30 cellular contexts compared by ENCODE assay signal in the genomic region with DNA sequence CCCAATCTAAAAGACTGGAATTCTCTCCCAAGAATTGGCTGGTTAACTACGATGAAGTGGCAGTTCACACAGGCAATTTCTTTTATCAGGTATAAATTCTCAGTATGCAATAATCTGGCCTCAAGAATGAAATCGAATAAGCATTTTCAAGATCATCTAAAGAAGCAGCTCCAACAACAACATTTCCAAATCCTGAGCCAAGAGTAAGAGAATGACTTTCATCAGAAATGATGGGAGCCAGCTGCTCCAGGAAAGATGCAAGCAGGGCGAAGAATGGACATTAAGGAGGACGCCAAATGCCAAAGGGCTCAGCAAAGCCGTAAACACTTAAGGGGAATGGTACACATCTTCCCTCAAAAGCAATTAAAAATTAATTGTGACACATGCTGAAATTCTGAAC. TPM values are rescaled to one million over a fixed set of nuclear protein-coding genes. Genes with fewer than 3 reads are reported as not detected.
"Had no signal": no experiment of that assay in that cellular context is flagged by ENCODE, and none has a peak within 500 bp of the region (broad histone marks: within the 10 kb centered on the region; RNA-seq: fewer than 3 reads in every experiment).

No MANE protein-coding gene starts in this region.

- H3K27me3 Mint-ChIP-seq: activated CD4-positive, alpha-beta T cell treated with anti-CD3 and anti-CD28 coated beads, Interleukin-2, amount 10 ng/mL, durations not matched to agents 24 days and 14 days; activated CD8-positive, alpha-beta memory T cell treated with anti-CD3 and anti-CD28 coated beads, Interleukin-2, amount 10 ng/mL, durations not matched to agents 7 days and 5 days; activated naive CD4-positive, alpha-beta T cell treated with anti-CD3 and anti-CD28 coated beads, Interleukin-2, amount 10 ng/mL, durations not matched to agents 7 days and 5 days; dendritic cell treated with granulocyte-macrophage colony-stimulating factor and Interleukin-4, amounts not matched to agents 40 ng/mL and 50 ng/mL, for 4 days had no signal

- H3K36me3 Mint-ChIP-seq: activated CD4-positive, alpha-beta memory T cell treated with anti-CD3 and anti-CD28 coated beads for 36 hours; activated CD8-positive, alpha-beta memory T cell treated with anti-CD3 and anti-CD28 coated beads, Interleukin-2, amount 10 ng/mL, durations not matched to agents 7 days and 5 days; activated naive CD4-positive, alpha-beta T cell treated with anti-CD3 and anti-CD28 coated beads, Interleukin-2, amount 10 ng/mL, durations not matched to agents 7 days and 5 days; activated naive CD4-positive, alpha-beta T cell treated with anti-CD3 and anti-CD28 coated beads, Interleukin-2, amount 50 U/mL, for 72 hours; activated naive CD8-positive, alpha-beta T cell treated with anti-CD3 and anti-CD28 coated beads, Interleukin-2, amount 10 ng/mL, durations not matched to agents 7 days and 5 days had no signal

- H3K9me3 Mint-ChIP-seq: activated CD4-positive, alpha-beta memory T cell treated with anti-CD3 and anti-CD28 coated beads for 36 hours; activated CD4-positive, alpha-beta T cell treated with anti-CD3 and anti-CD28 coated beads, Interleukin-2, amount 10 ng/mL, durations not matched to agents 24 days and 14 days; activated naive CD4-positive, alpha-beta T cell treated with anti-CD3 and anti-CD28 coated beads, Interleukin-2, amount 10 ng/mL, durations not matched to agents 7 days and 5 days; activated naive CD8-positive, alpha-beta T cell treated with anti-CD3 and anti-CD28 coated beads, Interleukin-2, amount 10 ng/mL, durations not matched to agents 7 days and 5 days; activated T-helper 1 cell treated with anti-CD3 and anti-CD28 coated beads, Interleukin-12 subunit alpha, Interleukin-12 subunit beta, Interleukin-2, Interleukin-4 antibody, amounts not matched to agents 30 ng/mL and 10 ng/mL and 1 ng/mL, durations not matched to agents 14 hours and 24 hours and 36 hours; activated T-helper 2 cell treated with anti-CD3 and anti-CD28 coated beads, Interferon-gamma antibody, Interleukin-2, Interleukin-4, amounts not matched to agents 10 μg/mL and 5 μg/mL and 100 μg/mL, durations not matched to agents 14 hours and 24 hours and 36 hours; dendritic cell treated with granulocyte-macrophage colony-stimulating factor and Interleukin-4, amounts not matched to agents 40 ng/mL and 50 ng/mL, for 4 days had no signal

- H3K27ac Mint-ChIP-seq: activated CD4-positive, alpha-beta memory T cell treated with anti-CD3 and anti-CD28 coated beads for 36 hours; activated CD4-positive, alpha-beta T cell treated with anti-CD3 and anti-CD28 coated beads for 36 hours; activated CD4-positive, alpha-beta T cell treated with anti-CD3 and anti-CD28 coated beads, Interleukin-2, amount 10 ng/mL, durations not matched to agents 24 days and 14 days; activated CD8-positive, alpha-beta memory T cell treated with anti-CD3 and anti-CD28 coated beads, Interleukin-2, amount 10 ng/mL, durations not matched to agents 7 days and 5 days; activated CD8-positive, alpha-beta T cell treated with anti-CD3 and anti-CD28 coated beads, Interleukin-2, amount 10 ng/mL, durations not matched to agents 7 days and 5 days; activated naive CD4-positive, alpha-beta T cell treated with anti-CD3 and anti-CD28 coated beads, Interleukin-2, amount 10 ng/mL, durations not matched to agents 7 days and 5 days; activated naive CD4-positive, alpha-beta T cell treated with anti-CD3 and anti-CD28 coated beads, Interleukin-2, amount 50 U/mL, for 72 hours; activated naive CD8-positive, alpha-beta T cell treated with anti-CD3 and anti-CD28 coated beads, Interleukin-2, amount 10 ng/mL, durations not matched to agents 7 days and 5 days; activated T-helper 1 cell treated with anti-CD3 and anti-CD28 coated beads, Interleukin-12 subunit alpha, Interleukin-12 subunit beta, Interleukin-2, Interleukin-4 antibody, amounts not matched to agents 30 ng/mL and 10 ng/mL and 1 ng/mL, durations not matched to agents 14 hours and 24 hours and 36 hours; activated T-helper 2 cell treated with anti-CD3 and anti-CD28 coated beads, Interferon-gamma antibody, Interleukin-2, Interleukin-4, amounts not matched to agents 10 μg/mL and 5 μg/mL and 100 μg/mL, durations not matched to agents 14 hours and 24 hours and 36 hours; dendritic cell treated with granulocyte-macrophage colony-stimulating factor and Interleukin-4, amounts not matched to agents 40 ng/mL and 50 ng/mL, for 4 days; endodermal cell had no signal

- DNase-seq: activated CD4-positive, alpha-beta memory T cell treated with anti-CD3 and anti-CD28 coated beads for 36 hours; activated CD4-positive, alpha-beta T cell treated with anti-CD3 and anti-CD28 coated beads for 36 hours; activated CD4-positive, alpha-beta T cell treated with anti-CD3 and anti-CD28 coated beads, Interleukin-2, amount 10 ng/mL, durations not matched to agents 24 days and 14 days; activated CD4-positive, CD25-positive, alpha-beta regulatory T cell; activated CD4-positive, CD25-positive, alpha-beta regulatory T cell treated with anti-CD3 and anti-CD28 coated beads, Interleukin-2, amount 50 U/mL, for 72 hours; activated CD8-positive, alpha-beta memory T cell treated with anti-CD3 and anti-CD28 coated beads, Interleukin-2, amount 10 ng/mL, durations not matched to agents 7 days and 5 days; activated CD8-positive, alpha-beta memory T cell treated with anti-CD3 and anti-CD28 coated beads, Interleukin-2, amount 50 U/mL, for 4 hours; activated CD8-positive, alpha-beta T cell treated with anti-CD3 and anti-CD28 coated beads, Interleukin-2, amount 10 ng/mL, durations not matched to agents 7 days and 5 days; activated effector memory CD4-positive, alpha-beta T cell treated with anti-CD3 and anti-CD28 coated beads, Interleukin-2, amount 50 U/mL, for 16 hours; activated naive CD4-positive, alpha-beta T cell; activated naive CD4-positive, alpha-beta T cell treated with anti-CD3 and anti-CD28 coated beads, Interleukin-2, amount 10 ng/mL, durations not matched to agents 7 days and 5 days; activated naive CD8-positive, alpha-beta T cell treated with anti-CD3 and anti-CD28 coated beads, Interleukin-2, amount 10 ng/mL, durations not matched to agents 7 days and 5 days; activated T-cell treated with anti-CD3 and anti-CD28 coated beads, Interleukin-2, amount 50 U/mL, for 1 hour; activated T-cell treated with anti-CD3 and anti-CD28 coated beads, Interleukin-2, amount 50 U/mL, for 48 hours; brain microvascular endothelial cell; dorsolateral prefrontal cortex; effector memory CD4-positive, alpha-beta T cell; endodermal cell; foreskin melanocyte; T-helper 2 cell had no signal

- H3K4me3 ChIP-seq: ascending aorta, coronary artery, dorsolateral prefrontal cortex, gastroesophageal sphincter had no signal

- H3K4me1 Mint-ChIP-seq: activated CD4-positive, alpha-beta T cell treated with anti-CD3 and anti-CD28 coated beads for 36 hours; activated CD4-positive, alpha-beta T cell treated with anti-CD3 and anti-CD28 coated beads, Interleukin-2, amount 10 ng/mL, durations not matched to agents 24 days and 14 days; activated CD8-positive, alpha-beta memory T cell treated with anti-CD3 and anti-CD28 coated beads, Interleukin-2, amount 10 ng/mL, durations not matched to agents 7 days and 5 days; activated naive CD4-positive, alpha-beta T cell treated with anti-CD3 and anti-CD28 coated beads, Interleukin-2, amount 10 ng/mL, durations not matched to agents 7 days and 5 days; activated naive CD8-positive, alpha-beta T cell treated with anti-CD3 and anti-CD28 coated beads, Interleukin-2, amount 10 ng/mL, durations not matched to agents 7 days and 5 days; central memory CD8-positive, alpha-beta T cell; endodermal cell had no signal

- ATAC-seq: activated CD4-positive, alpha-beta T cell treated with anti-CD3 and anti-CD28 coated beads for 36 hours; activated CD8-positive, alpha-beta memory T cell treated with anti-CD3 and anti-CD28 coated beads, Interleukin-2, amount 10 ng/mL, durations not matched to agents 7 days and 5 days; activated CD8-positive, alpha-beta T cell treated with anti-CD3 and anti-CD28 coated beads, Interleukin-2, amount 10 ng/mL, durations not matched to agents 7 days and 5 days; activated naive CD4-positive, alpha-beta T cell treated with anti-CD3 and anti-CD28 coated beads, Interleukin-2, amount 50 U/mL, for 72 hours; esophagus mucosa; gastroesophageal sphincter had no signal

- H3K4me3 Mint-ChIP-seq: activated CD4-positive, alpha-beta memory T cell treated with anti-CD3 and anti-CD28 coated beads for 36 hours; activated CD4-positive, alpha-beta T cell treated with anti-CD3 and anti-CD28 coated beads for 36 hours; activated CD4-positive, alpha-beta T cell treated with anti-CD3 and anti-CD28 coated beads, Interleukin-2, amount 10 ng/mL, durations not matched to agents 24 days and 14 days; activated CD8-positive, alpha-beta memory T cell treated with anti-CD3 and anti-CD28 coated beads, Interleukin-2, amount 10 ng/mL, durations not matched to agents 7 days and 5 days; activated CD8-positive, alpha-beta T cell treated with anti-CD3 and anti-CD28 coated beads, Interleukin-2, amount 10 ng/mL, durations not matched to agents 7 days and 5 days; activated naive CD4-positive, alpha-beta T cell treated with anti-CD3 and anti-CD28 coated beads, Interleukin-2, amount 10 ng/mL, durations not matched to agents 7 days and 5 days; activated naive CD8-positive, alpha-beta T cell treated with anti-CD3 and anti-CD28 coated beads, Interleukin-2, amount 10 ng/mL, durations not matched to agents 7 days and 5 days; activated T-helper 1 cell treated with anti-CD3 and anti-CD28 coated beads, Interleukin-12 subunit alpha, Interleukin-12 subunit beta, Interleukin-2, Interleukin-4 antibody, amounts not matched to agents 30 ng/mL and 10 ng/mL and 1 ng/mL, durations not matched to agents 14 hours and 24 hours and 36 hours; central memory CD8-positive, alpha-beta T cell; dendritic cell treated with granulocyte-macrophage colony-stimulating factor and Interleukin-4, amounts not matched to agents 40 ng/mL and 50 ng/mL, for 4 days; endodermal cell had no signal

RNA-seq across cellular contexts. Expression of a gene that starts 12.0 kb away (rescaled TPM):
- total RNA-seq: activated CD4-positive, alpha-beta memory T cell treated with anti-CD3 and anti-CD28 coated beads for 36 hours; activated CD4-positive, alpha-beta T cell treated with anti-CD3 and anti-CD28 coated beads for 36 hours; activated CD4-positive, alpha-beta T cell treated with anti-CD3 and anti-CD28 coated beads, Interleukin-2, amount 10 ng/mL, durations not matched to agents 24 days and 14 days; activated CD8-positive, alpha-beta memory T cell treated with anti-CD3 and anti-CD28 coated beads, Interleukin-2, amount 10 ng/mL, durations not matched to agents 7 days and 5 days; activated CD8-positive, alpha-beta T cell treated with anti-CD3 and anti-CD28 coated beads, Interleukin-2, amount 10 ng/mL, durations not matched to agents 7 days and 5 days; activated naive CD4-positive, alpha-beta T cell treated with anti-CD3 and anti-CD28 coated beads, Interleukin-2, amount 50 U/mL, for 72 hours; activated naive CD8-positive, alpha-beta T cell treated with anti-CD3 and anti-CD28 coated beads, Interleukin-2, amount 10 ng/mL, durations not matched to agents 7 days and 5 days; activated T-helper 1 cell treated with anti-CD3 and anti-CD28 coated beads, Interleukin-12 subunit alpha, Interleukin-12 subunit beta, Interleukin-2, Interleukin-4 antibody, amounts not matched to agents 30 ng/mL and 10 ng/mL and 1 ng/mL, durations not matched to agents 14 hours and 24 hours and 36 hours; activated T-helper 2 cell treated with anti-CD3 and anti-CD28 coated beads, Interferon-gamma antibody, Interleukin-2, Interleukin-4, amounts not matched to agents 10 μg/mL and 5 μg/mL and 100 μg/mL, durations not matched to agents 14 hours and 24 hours and 36 hours; T-helper 1 cell treated with Interleukin-12 subunit alpha and Interleukin-12 subunit beta and Interleukin-4 antibody, amounts not matched to agents 30 ng/mL and 1 ng/mL, for 36 hours had no signal
